25 cellular contexts compared by ENCODE assay signal in the genomic region with DNA sequence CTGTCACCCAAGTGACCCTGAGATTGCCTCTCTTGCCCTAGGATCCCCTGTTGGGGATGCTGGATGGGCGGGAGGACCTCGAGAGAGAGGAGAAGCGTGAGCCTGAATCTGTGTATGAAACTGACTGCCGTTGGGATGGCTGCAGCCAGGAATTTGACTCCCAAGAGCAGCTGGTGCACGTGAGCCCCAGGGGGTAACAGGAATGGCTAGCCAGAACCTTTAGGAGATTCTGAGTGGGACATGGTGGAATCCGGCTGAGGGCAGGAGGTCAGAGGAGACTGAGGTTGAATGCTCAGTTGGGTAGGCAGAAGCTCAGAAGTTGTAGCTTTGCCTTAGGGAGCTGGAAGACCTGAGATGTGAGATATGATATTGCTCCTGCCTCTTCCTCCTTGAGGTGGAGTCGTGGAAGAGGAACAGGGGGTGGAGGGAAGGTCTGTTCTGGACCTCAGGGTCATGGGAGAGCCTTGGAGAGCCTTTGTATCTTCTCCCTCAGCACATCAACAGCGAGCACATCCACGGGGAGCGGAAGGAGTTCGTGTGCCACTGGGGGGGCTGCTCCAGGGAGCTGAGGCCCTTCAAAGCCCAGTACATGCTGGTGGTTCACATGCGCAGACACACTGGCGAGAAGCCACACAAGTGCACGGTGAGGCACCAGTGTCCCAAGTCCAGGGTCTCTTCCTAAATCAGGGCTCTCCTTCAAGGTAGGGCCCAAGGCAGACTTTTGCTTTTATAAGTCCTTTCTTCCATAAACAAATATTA. TPM values are rescaled to one million over a fixed set of nuclear protein-coding genes. Genes with fewer than 3 reads are reported as not detected.
DNase-seq lines count a peak whose midpoint lies in the region; ATAC-seq and TF ChIP-seq lines count a peak whose summit lies in the region.
"Had no signal": no experiment of that assay in that cellular context is flagged by ENCODE, and none has a peak within 500 bp of the region (broad histone marks: within the 10 kb centered on the region; RNA-seq: fewer than 3 reads in every experiment).

No MANE protein-coding gene starts in this region.

- TF ChIP-seq CTCF in GM13977 (IDR thresholded peaks at IDR 0.05; ENCODE audit: extremely low read depth, insufficient read depth, missing control alignments), result no peak

- no peaks in the 10 kb centered on the region for H3K9me3 Mint-ChIP-seq in activated T-helper 2 cell treated with anti-CD3 and anti-CD28 coated beads, Interferon-gamma antibody, Interleukin-2, Interleukin-4, amounts not matched to agents 10 μg/mL and 5 μg/mL and 100 μg/mL, durations not matched to agents 14 hours and 24 hours and 36 hours
- H3K9me3 Mint-ChIP-seq in naive thymus-derived CD8-positive, alpha-beta T cell, result no peaks in the 10 kb centered on the region
- H3K9me3 Mint-ChIP-seq: IgD-negative memory B cell; stimulated activated naive CD8-positive, alpha-beta T cell treated with anti-CD3 and anti-CD28 coated beads, Interleukin-15, amount 100 ng/mL, for 72 hours had no signal

- H3K79me2 ChIP-seq in trophoblast cell (ENCODE audit: control insufficient read depth, insufficient read depth, low read length, poor library complexity), result no peaks in the 10 kb centered on the region

- H3K79me1 ChIP-seq in trophoblast cell (ENCODE audit: low read length), result peaks cover 4% of the 10 kb centered on the region

- peaks cover 22% of the 10 kb centered on the region for H3K36me3 ChIP-seq in effector memory CD4-positive, alpha-beta T cell (ENCODE audit: control insufficient read depth, insufficient read depth, low read length)
- no peaks in the 10 kb centered on the region for H3K36me3 ChIP-seq in trophoblast cell (ENCODE audit: control insufficient read depth in 1 of 2, insufficient read depth in 2 of 2, low read length in 2 of 2)
- H3K36me3 ChIP-seq: cardiac muscle cell, left ventricle myocardium inferior, sigmoid colon, thyroid gland had no signal

- H4K12ac ChIP-seq in trophoblast cell (ENCODE audit: low read depth, low read length), result no peak overlapping the region

- no peak overlapping the region for H4K91ac ChIP-seq in trophoblast cell (ENCODE audit: low read depth, low read length)

- H3K4ac ChIP-seq in trophoblast cell (ENCODE audit: low read depth, low read length), result no peak overlapping the region

- H3K18ac ChIP-seq in trophoblast cell (ENCODE audit: low read length), result no peak overlapping the region

- H3K4me3 ChIP-seq in effector memory CD4-positive, alpha-beta T cell (ENCODE audit: insufficient read depth, low read depth, low read length, poor library complexity, severe bottlenecking), result no peak overlapping the region
- no peak overlapping the region for H3K4me3 ChIP-seq in trophoblast cell (ENCODE audit: low read depth, low read length)
- H3K4me3 ChIP-seq: cardiac muscle cell, left ventricle myocardium inferior, sigmoid colon, thyroid gland had no signal

- intact Hi-C loops in activated T-helper 2 cell treated with anti-CD3 and anti-CD28 coated beads, Interferon-gamma antibody, Interleukin-2, Interleukin-4, amounts not matched to agents 10 μg/mL and 5 μg/mL and 100 μg/mL, durations not matched to agents 14 hours and 24 hours and 36 hours (cut with micrococcal nuclease), result no loop called here

- H2BK12ac ChIP-seq in trophoblast cell (ENCODE audit: low read length), result no peak overlapping the region

- peaks cover 17% of the 10 kb centered on the region for H3K36me3 Mint-ChIP-seq in activated T-helper 2 cell treated with anti-CD3 and anti-CD28 coated beads, Interferon-gamma antibody, Interleukin-2, Interleukin-4, amounts not matched to agents 10 μg/mL and 5 μg/mL and 100 μg/mL, durations not matched to agents 14 hours and 24 hours and 36 hours (ENCODE audit: low read depth)
- peaks cover 0 to 30% (median 5%) of the 10 kb centered on the region in 3 donors for H3K36me3 Mint-ChIP-seq in naive thymus-derived CD8-positive, alpha-beta T cell

- H3K14ac ChIP-seq in trophoblast cell (ENCODE audit: low read length), result no peak overlapping the region

- no peak overlapping the region for H3K23ac ChIP-seq in trophoblast cell (ENCODE audit: low read length)

- H2BK120ac ChIP-seq in trophoblast cell (ENCODE audit: insufficient read depth, low read length, poor library complexity), result no peak overlapping the region

- peak; percentile 12 for DNase-seq in GM13977 (ENCODE audit: low spot score)
- no peak for DNase-seq in activated T-helper 2 cell treated with anti-CD3 and anti-CD28 coated beads, Interferon-gamma antibody, Interleukin-2, Interleukin-4, amounts not matched to agents 10 μg/mL and 5 μg/mL and 100 μg/mL, durations not matched to agents 14 hours and 24 hours and 36 hours (ENCODE audit: low spot score)
- no peak for DNase-seq in naive thymus-derived CD8-positive, alpha-beta T cell
- no peak for DNase-seq in effector memory CD4-positive, alpha-beta T cell
- DNase-seq in trophoblast cell, result no peak
- DNase-seq: anterior cingulate cortex; cortex of kidney; EL; hypothalamus; left ventricle myocardium inferior; NCI-H1092 treated with DMSO at 0.1 percent for 48 hours; NCI-H1930; NCI-H526 treated with DMSO at 0.1 percent for 48 hours; SIG-M5; sigmoid colon; stimulated activated CD4-positive, alpha-beta T cell treated with anti-CD3 and anti-CD28 coated beads, Interleukin-15, amount 100 ng/mL, for 24 hours; stimulated activated naive CD8-positive, alpha-beta T cell treated with anti-CD3 and anti-CD28 coated beads, Interleukin-15, amount 100 ng/mL, for 72 hours; thyroid gland had no signal

- H3K4me1 Mint-ChIP-seq in activated T-helper 2 cell treated with anti-CD3 and anti-CD28 coated beads, Interferon-gamma antibody, Interleukin-2, Interleukin-4, amounts not matched to agents 10 μg/mL and 5 μg/mL and 100 μg/mL, durations not matched to agents 14 hours and 24 hours and 36 hours (ENCODE audit: low read depth), result peaks cover 23% of the 10 kb centered on the region
- H3K4me1 Mint-ChIP-seq in naive thymus-derived CD8-positive, alpha-beta T cell, result peaks cover 24 to 43% (median 37%) of the 10 kb centered on the region in 4 donors

- no CpG with 5 or more reads among the region's 14 CpGs for WGBS in trophoblast cell (ENCODE audit: extremely low coverage, insufficient coverage, insufficient read length)

- in situ Hi-C loops in GM13977 (cut with MboI; ENCODE audit: low pct_unique_long_range_greater_than_20kb, low sequenced_read_pairs, unreplicated experiment), result no loop called here

- peak overlapping the region; percentile 44 for H3K27ac Mint-ChIP-seq in activated T-helper 2 cell treated with anti-CD3 and anti-CD28 coated beads, Interferon-gamma antibody, Interleukin-2, Interleukin-4, amounts not matched to agents 10 μg/mL and 5 μg/mL and 100 μg/mL, durations not matched to agents 14 hours and 24 hours and 36 hours
- peak overlapping the region; percentile 9 to 91 (median 78) for H3K27ac Mint-ChIP-seq in naive thymus-derived CD8-positive, alpha-beta T cell
- H3K27ac Mint-ChIP-seq: stimulated activated naive CD8-positive, alpha-beta T cell treated with anti-CD3 and anti-CD28 coated beads, Interleukin-15, amount 100 ng/mL, for 72 hours had no signal

- POLR2A ChIA-PET in naive thymus-derived CD8-positive, alpha-beta T cell (lab: Charles Lee), result interaction anchor here (0.9 to 1.5 kb wide), 2 partner anchors 10 to 13 kb away, joined by 3 to 20 read pairs; no protein-coding TSS in a partner anchor

- no peak overlapping the region for H2BK5ac ChIP-seq in trophoblast cell (ENCODE audit: low read depth, low read length, poor library complexity)

- H3K9me3 ChIP-seq in effector memory CD4-positive, alpha-beta T cell (ENCODE audit: control insufficient read depth, low read length), result no peaks in the 10 kb centered on the region
- no peaks in the 10 kb centered on the region for H3K9me3 ChIP-seq in trophoblast cell (ENCODE audit: insufficient read depth, low read depth, low read length)
- H3K9me3 ChIP-seq: left ventricle myocardium inferior, sigmoid colon, thyroid gland had no signal

- H4K8ac ChIP-seq in trophoblast cell (ENCODE audit: low read depth, low read length), result no peak overlapping the region

- H3K9ac ChIP-seq in trophoblast cell (ENCODE audit: low read length), result no peak overlapping the region

- no peak overlapping the region for H3K4me3 Mint-ChIP-seq in activated T-helper 2 cell treated with anti-CD3 and anti-CD28 coated beads, Interferon-gamma antibody, Interleukin-2, Interleukin-4, amounts not matched to agents 10 μg/mL and 5 μg/mL and 100 μg/mL, durations not matched to agents 14 hours and 24 hours and 36 hours (ENCODE audit: low read depth)
- no peak overlapping the region for H3K4me3 Mint-ChIP-seq in naive thymus-derived CD8-positive, alpha-beta T cell
- H3K4me3 Mint-ChIP-seq: stimulated activated naive CD8-positive, alpha-beta T cell treated with anti-CD3 and anti-CD28 coated beads, Interleukin-15, amount 100 ng/mL, for 72 hours had no signal

- H3K4me1 ChIP-seq in effector memory CD4-positive, alpha-beta T cell (ENCODE audit: control insufficient read depth, insufficient read depth, low read length, poor library complexity, severe bottlenecking), result peaks cover 16% of the 10 kb centered on the region
- peaks cover 0 to 3% of the 10 kb centered on the region in 2 experiments for H3K4me1 ChIP-seq in trophoblast cell (ENCODE audit: control insufficient read depth in 1 of 2, insufficient read depth in 2 of 2, low read length in 2 of 2)

- H3K27ac ChIP-seq in effector memory CD4-positive, alpha-beta T cell (ENCODE audit: insufficient read depth, low read length, poor library complexity, severe bottlenecking), result no peak overlapping the region
- H3K27ac ChIP-seq in trophoblast cell (ENCODE audit: low read depth, low read length), result no peak overlapping the region
- H3K27ac ChIP-seq: C4-2B, cardiac muscle cell, left ventricle myocardium inferior, sigmoid colon, thyroid gland had no signal

- no peak overlapping the region for H3K4me2 ChIP-seq in trophoblast cell (ENCODE audit: low read length)

- no peak overlapping the region for H2AK5ac ChIP-seq in trophoblast cell (ENCODE audit: low read length)

- ATAC-seq in naive thymus-derived CD8-positive, alpha-beta T cell, result no peak
- ATAC-seq in HG03457 (IDR thresholded peaks at IDR 0.05; ENCODE audit: unreplicated experiment), result no peak
- ATAC-seq: Panc1; stimulated activated naive CD8-positive, alpha-beta T cell treated with anti-CD3 and anti-CD28 coated beads, Interleukin-15, amount 100 ng/mL, for 72 hours had no signal

- peaks cover 2% of the 10 kb centered on the region for H3K27me3 ChIP-seq in effector memory CD4-positive, alpha-beta T cell (replicated peaks; ENCODE audit: control insufficient read depth, insufficient read depth, low read length, poor library complexity, severe bottlenecking)
- no peaks in the 10 kb centered on the region for H3K27me3 ChIP-seq in trophoblast cell (ENCODE audit: insufficient read depth, low read length)
- H3K27me3 ChIP-seq: thyroid gland had no signal

- H2AFZ ChIP-seq in trophoblast cell (ENCODE audit: insufficient read depth, low read length, poor library complexity), result no peak overlapping the region

- H3K27me3 Mint-ChIP-seq in activated T-helper 2 cell treated with anti-CD3 and anti-CD28 coated beads, Interferon-gamma antibody, Interleukin-2, Interleukin-4, amounts not matched to agents 10 μg/mL and 5 μg/mL and 100 μg/mL, durations not matched to agents 14 hours and 24 hours and 36 hours (ENCODE audit: low read depth), result peaks cover 7% of the 10 kb centered on the region
- peaks cover 0 to 2% (median 0%) of the 10 kb centered on the region in 5 donors for H3K27me3 Mint-ChIP-seq in naive thymus-derived CD8-positive, alpha-beta T cell

RNA-seq across cellular contexts. Expression of a gene that starts 6.3 kb away (rescaled TPM):
- 1.3 and 1.5 TPM in 2 replicates for total RNA-seq in activated T-helper 2 cell treated with anti-CD3 and anti-CD28 coated beads, Interferon-gamma antibody, Interleukin-2, Interleukin-4, amounts not matched to agents 10 μg/mL and 5 μg/mL and 100 μg/mL, durations not matched to agents 14 hours and 24 hours and 36 hours
- total RNA-seq in naive thymus-derived CD8-positive, alpha-beta T cell, result 1 to 10 TPM; 1.9 to 2.7 TPM
- polyA plus RNA-seq in naive thymus-derived CD8-positive, alpha-beta T cell, result not detected
- polyA plus RNA-seq in trophoblast cell (2013), result 1.4 and 2.3 TPM in 2 replicates

RNA-seq across cellular contexts. Expression of a gene that starts 10.8 kb away (rescaled TPM):
- total RNA-seq in activated T-helper 2 cell treated with anti-CD3 and anti-CD28 coated beads, Interferon-gamma antibody, Interleukin-2, Interleukin-4, amounts not matched to agents 10 μg/mL and 5 μg/mL and 100 μg/mL, durations not matched to agents 14 hours and 24 hours and 36 hours, result 0.25 and 0.39 TPM in 2 replicates
- not detected for total RNA-seq in naive thymus-derived CD8-positive, alpha-beta T cell
- polyA plus RNA-seq in naive thymus-derived CD8-positive, alpha-beta T cell, result under 1 TPM in 1 of 3 donors, not detected in 2; 0.16 TPM
- 0.26 and 0.46 TPM in 2 replicates for polyA plus RNA-seq in trophoblast cell (2013)
- total RNA-seq: left ventricle myocardium inferior, thyroid gland had no signal
- polyA plus RNA-seq: IgD-negative memory B cell had no signal

RNA-seq across cellular contexts. Expression of a gene that starts 13.7 kb away (rescaled TPM):
- 105 and 106 TPM in 2 replicates for total RNA-seq in activated T-helper 2 cell treated with anti-CD3 and anti-CD28 coated beads, Interferon-gamma antibody, Interleukin-2, Interleukin-4, amounts not matched to agents 10 μg/mL and 5 μg/mL and 100 μg/mL, durations not matched to agents 14 hours and 24 hours and 36 hours
- 100 to 1,000 TPM; 287 to 291 TPM for total RNA-seq in naive thymus-derived CD8-positive, alpha-beta T cell
- polyA plus RNA-seq in naive thymus-derived CD8-positive, alpha-beta T cell, result 100 to 1,000 TPM; 136 to 240 (median 150) TPM
- polyA plus RNA-seq in trophoblast cell (2013), result 0.26 and 0.49 TPM in 2 replicates
- polyA plus RNA-seq: cardiac muscle cell, neural cell had no signal

RNA-seq across cellular contexts. Expression of a gene that starts 21.9 kb away (rescaled TPM):
- 249 and 257 TPM in 2 replicates for total RNA-seq in activated T-helper 2 cell treated with anti-CD3 and anti-CD28 coated beads, Interferon-gamma antibody, Interleukin-2, Interleukin-4, amounts not matched to agents 10 μg/mL and 5 μg/mL and 100 μg/mL, durations not matched to agents 14 hours and 24 hours and 36 hours
- total RNA-seq in naive thymus-derived CD8-positive, alpha-beta T cell, result 100 to 1,000 TPM; 368 to 386 TPM
- 10 to 100 TPM; 81.0 to 93.5 (median 91.9) TPM for polyA plus RNA-seq in naive thymus-derived CD8-positive, alpha-beta T cell
- 418 and 476 TPM in 2 replicates for polyA plus RNA-seq in trophoblast cell (2013)

RNA-seq across cellular contexts. Expression of a gene that starts 31.3 kb away (rescaled TPM):
- total RNA-seq in activated T-helper 2 cell treated with anti-CD3 and anti-CD28 coated beads, Interferon-gamma antibody, Interleukin-2, Interleukin-4, amounts not matched to agents 10 μg/mL and 5 μg/mL and 100 μg/mL, durations not matched to agents 14 hours and 24 hours and 36 hours, result 0.14 TPM in 2 replicates
- under 1 TPM; 0.18 to 0.19 TPM for total RNA-seq in naive thymus-derived CD8-positive, alpha-beta T cell
- not detected for polyA plus RNA-seq in naive thymus-derived CD8-positive, alpha-beta T cell
- polyA plus RNA-seq in trophoblast cell (2013), result 0.01 and 0.03 TPM in 2 replicates
- total RNA-seq: fibroblast of lung, left ventricle myocardium inferior, sigmoid colon had no signal
- polyA plus RNA-seq: cardiac muscle cell, IgD-negative memory B cell, neural cell, sigmoid colon had no signal
